Comparison of ENCODE assay signal across 9 cellular contexts in genomic region chr2:12177052-12177994, GRCh38.
DNase-seq lines count a peak whose midpoint lies in the region; ATAC-seq, FAIRE-seq and TF ChIP-seq lines count a peak whose summit lies in the region.
"Had no signal": no experiment of that assay in that cellular context is flagged by ENCODE, and none has a peak within 500 bp of the region (broad histone marks: within the 10 kb centered on the region; RNA-seq: fewer than 3 reads in every experiment).

No MANE protein-coding gene starts in this region.

- no peaks in the 10 kb centered on the region for H3K36me3 ChIP-seq in astrocyte (ENCODE audit: insufficient read depth, low read length)

- peaks cover 22% of the 10 kb centered on the region for H3K4me1 Mint-ChIP-seq in astrocyte (ENCODE audit: low read depth, unreplicated experiment)

- no peak overlapping the region for H2AFZ ChIP-seq in astrocyte (ENCODE audit: low read depth, low read length)

- H3K9me3 ChIP-seq in astrocyte (ENCODE audit: insufficient read depth, low read depth, low read length) = no peaks in the 10 kb centered on the region

- peak overlapping the region; percentile 51 for H3K4me2 ChIP-seq in astrocyte (ENCODE audit: low read length)

- H3K4me1 ChIP-seq in astrocyte (ENCODE audit: insufficient read depth, low read length) = peaks cover 12% of the 10 kb centered on the region

- DNase-seq in AG09319 (ENCODE audit: extremely low read depth, low read depth) = peak; percentile 11
- peak; percentile 10 for DNase-seq in NCI-H510A (lab: John Stamatoyannopoulos, UW)
- DNase-seq in astrocyte (ENCODE audit: low read depth) = peak; percentile 74
- DNase-seq in left kidney (ENCODE audit: low read depth, low spot score) = peak; percentile 71
- DNase-seq in urothelium cell line (ENCODE audit: low spot score) = peak; percentile 77
- DNase-seq in NCI-H1048 (lab: John Stamatoyannopoulos, UW) = no peak

- FAIRE-seq in astrocyte (lab: Jason Lieb, UNC) (no peak), urothelium cell line (lab: Jason Lieb, UNC) (no peak)

- peaks cover 4% of the 10 kb centered on the region for H3K27me3 Mint-ChIP-seq in astrocyte (ENCODE audit: low read depth, unreplicated experiment)

- H3K27ac Mint-ChIP-seq in astrocyte (ENCODE audit: unreplicated experiment) = no peak overlapping the region

- H3K9ac ChIP-seq in astrocyte (ENCODE audit: low read length) = no peak overlapping the region

- no peaks in the 10 kb centered on the region for H3K9me3 Mint-ChIP-seq in astrocyte (ENCODE audit: unreplicated experiment)

- no peaks in the 10 kb centered on the region for H3K27me3 ChIP-seq in astrocyte (ENCODE audit: insufficient read depth, low read length)

- H3K4me3 ChIP-seq in astrocyte (ENCODE audit: insufficient read depth, low read depth, low read length) = no peak overlapping the region
- H3K4me3 ChIP-seq: dorsolateral prefrontal cortex had no signal

- TF ChIP-seq CTCF in AG09319 (IDR thresholded peaks at IDR 0.05; ENCODE audit: low read depth, low read length) (no peak), astrocyte (IDR thresholded peaks at IDR 0.05; ENCODE audit: insufficient read depth, low read depth, low read length) (no peak)

- H3K4me3 Mint-ChIP-seq in astrocyte (ENCODE audit: unreplicated experiment) = no peak overlapping the region

- H4K20me1 ChIP-seq in astrocyte (ENCODE audit: insufficient read depth, low read length) = no peaks in the 10 kb centered on the region

- ATAC-seq in GM18508 (IDR thresholded peaks at IDR 0.05; ENCODE audit: insufficient read depth, unreplicated experiment) = peak; percentile 82
- peak; percentile 85 for ATAC-seq in HG02852 (IDR thresholded peaks at IDR 0.05; ENCODE audit: unreplicated experiment)

- H3K27ac ChIP-seq in astrocyte (ENCODE audit: low read depth, low read length) = no peak overlapping the region

- no peaks in the 10 kb centered on the region for H3K36me3 Mint-ChIP-seq in astrocyte (ENCODE audit: low read depth, unreplicated experiment)

- no peaks in the 10 kb centered on the region for H3K79me2 ChIP-seq in astrocyte (ENCODE audit: insufficient read depth, low read length)
